Comparison of ENCODE assay signal across 21 cellular contexts in genomic region chr6:107625264-107625663, GRCh38.
DNase-seq lines count a peak whose midpoint lies in the region; ATAC-seq and TF ChIP-seq lines count a peak whose summit lies in the region.
"Had no signal": no experiment of that assay in that cellular context is flagged by ENCODE, and none has a peak within 500 bp of the region (broad histone marks: within the 10 kb centered on the region; RNA-seq: fewer than 3 reads in every experiment).

No MANE protein-coding gene starts in this region.

- H2AFZ ChIP-seq in SU-DHL-6 (ENCODE audit: low read depth, low read length, severe bottlenecking), result no peak overlapping the region

- H3K9me3 ChIP-seq in SU-DHL-6 (ENCODE audit: insufficient read depth, low read length) (no peaks in the 10 kb centered on the region), tibial artery (no peaks in the 10 kb centered on the region)
- H3K9me3 ChIP-seq: heart left ventricle, spleen had no signal

- DNase-seq in DMS153 (lab: John Stamatoyannopoulos, UW) (peak; percentile 53), DMS153 treated with DMSO at 0.1 percent for 48 hours (lab: John Stamatoyannopoulos, UW; ENCODE audit: unreplicated experiment) (no peak), NCI-H2029 treated with DMSO at 0.1 percent for 48 hours (lab: John Stamatoyannopoulos, UW) (peak; percentile 71), omental fat pad (ENCODE audit: low spot score) (no peak), tibial artery (no peak), left ventricle myocardium superior (no peak)
- DNase-seq: 8988T; activated CD4-positive, CD25-positive, alpha-beta regulatory T cell; activated effector memory CD4-positive, alpha-beta T cell treated with anti-CD3 and anti-CD28 coated beads, Interleukin-2, amount 50 U/mL, for 16 hours; CD8-positive, alpha-beta T cell; effector memory CD4-positive, alpha-beta T cell; heart left ventricle; left cardiac atrium; NCI-H1930; spleen; stimulated activated CD4-positive, alpha-beta T cell treated with anti-CD3 and anti-CD28 coated beads, Interleukin-2, amount 100 ng/mL, for 48 hours had no signal

- H3K27me3 ChIP-seq in SU-DHL-6 (ENCODE audit: low read length), result no peaks in the 10 kb centered on the region
- H3K27me3 ChIP-seq in tibial artery, result no peaks in the 10 kb centered on the region
- H3K27me3 ChIP-seq: heart left ventricle, spleen had no signal

- TF ChIP-seq CTCF in SU-DHL-6 (IDR thresholded peaks at IDR 0.05; ENCODE audit: insufficient read depth, low read length, poor library complexity, severe bottlenecking), result no peak
- TF ChIP-seq CTCF in omental fat pad (IDR thresholded peaks at IDR 0.05), result no peak
- TF ChIP-seq CTCF in tibial artery (IDR thresholded peaks at IDR 0.05), result no peak

- no peak overlapping the region for H3K9ac ChIP-seq in SU-DHL-6 (ENCODE audit: low read length)

- peak overlapping the region; percentile 12 for H3K4me2 ChIP-seq in SU-DHL-6 (ENCODE audit: low read depth, low read length, poor library complexity, severe bottlenecking)

- ATAC-seq in omental fat pad (ENCODE audit: low FRiP score) (peak; percentile 37), HG02588 (IDR thresholded peaks at IDR 0.05; ENCODE audit: unreplicated experiment) (no peak), left ventricle myocardium superior (no peak)
- ATAC-seq: CD8-positive, alpha-beta T cell; GM12878; left cardiac atrium; stimulated activated effector memory CD8-positive, alpha-beta T cell treated with anti-CD3 and anti-CD28 coated beads, Interleukin-12 subunit alpha, Interleukin-12 subunit beta, amount 100 ng/mL, for 72 hours had no signal

- H3K4me1 ChIP-seq in tibial artery, result peaks cover 0 to 31% (median 12%) of the 10 kb centered on the region in 4 donors

- no peaks in the 10 kb centered on the region for H3K9me2 ChIP-seq in SU-DHL-6 (replicated peaks; ENCODE audit: insufficient read depth, low read length)

- H3K36me3 ChIP-seq in SU-DHL-6 (ENCODE audit: low read length) (no peaks in the 10 kb centered on the region), tibial artery (no peaks in the 10 kb centered on the region)
- H3K36me3 ChIP-seq: spleen had no signal

- no peaks in the 10 kb centered on the region for H3F3A ChIP-seq in SU-DHL-6 (ENCODE audit: insufficient read depth)

- H3K4me3 ChIP-seq in SU-DHL-6 (ENCODE audit: insufficient read depth, low read length, poor library complexity, severe bottlenecking), result no peak overlapping the region
- no peak overlapping the region for H3K4me3 ChIP-seq in tibial artery
- H3K4me3 ChIP-seq: GM12878, heart left ventricle, spleen had no signal

- no peaks in the 10 kb centered on the region; the same call in 1 of the 2 replicates for H3K79me2 ChIP-seq in SU-DHL-6 (ENCODE audit: insufficient read depth, low read length)

- no peaks in the 10 kb centered on the region for H4K20me1 ChIP-seq in SU-DHL-6 (ENCODE audit: low read depth, low read length)

- H3K27ac ChIP-seq in SU-DHL-6 (ENCODE audit: low read depth, low read length) (peak overlapping the region; percentile 51), tibial artery (no peak overlapping the region)
- H3K27ac ChIP-seq: heart left ventricle, RWPE1, spleen had no signal

- intact Hi-C loops in tibial artery (cut with DNase I; ENCODE audit: low total_unique reads) (no loop called here), left ventricle myocardium superior (cut with micrococcal nuclease) (no loop called here)

Comparison
In these comparisons a context has a peak if more than half of its experiments do, and no peak if none do; other contexts are left out.
1. DNase-seq: peak in DMS153 (single experiment) and NCI-H2029 treated with DMSO at 0.1 percent for 48 hours (single experiment); none in DMS153 treated with DMSO at 0.1 percent for 48 hours (single experiment), omental fat pad (single experiment), tibial artery (0 of 2) and left ventricle myocardium superior (single experiment).